In genomic region chr7:55565693-55566092, GRCh38 we compare ENCODE assay signal across 15 cellular contexts. TPM values are rescaled to one million over a fixed set of nuclear protein-coding genes. Genes with fewer than 3 reads are reported as not detected.
DNase-seq lines count a peak whose midpoint lies in the region; ATAC-seq and TF ChIP-seq lines count a peak whose summit lies in the region.
"Had no signal": no experiment of that assay in that cellular context is flagged by ENCODE, and none has a peak within 500 bp of the region (broad histone marks: within the 10 kb centered on the region; RNA-seq: fewer than 3 reads in every experiment).

No MANE protein-coding gene starts in this region.

- H3K4me1 Mint-ChIP-seq in activated CD8-positive, alpha-beta T cell treated with anti-CD3 and anti-CD28 coated beads for 36 hours (ENCODE audit: low read depth), result peaks cover 86% of the 10 kb centered on the region
- peaks cover 58% of the 10 kb centered on the region for H3K4me1 Mint-ChIP-seq in activated CD8-positive, alpha-beta T cell treated with anti-CD3 and anti-CD28 coated beads, Interleukin-2, amount 10 ng/mL, durations not matched to agents 7 days and 5 days (ENCODE audit: low read depth)
- H3K4me1 Mint-ChIP-seq in activated naive CD8-positive, alpha-beta T cell (ENCODE audit: low read depth), result peaks cover 84% of the 10 kb centered on the region
- H3K4me1 Mint-ChIP-seq in nephron progenitor cell, result peaks cover 32% of the 10 kb centered on the region

- H3K9me3 Mint-ChIP-seq in activated CD8-positive, alpha-beta T cell treated with anti-CD3 and anti-CD28 coated beads for 36 hours, result no peaks in the 10 kb centered on the region
- no peaks in the 10 kb centered on the region for H3K9me3 Mint-ChIP-seq in activated CD8-positive, alpha-beta T cell treated with anti-CD3 and anti-CD28 coated beads, Interleukin-2, amount 10 ng/mL, durations not matched to agents 7 days and 5 days (ENCODE audit: insufficient read depth)
- no peaks in the 10 kb centered on the region for H3K9me3 Mint-ChIP-seq in activated naive CD8-positive, alpha-beta T cell (ENCODE audit: low read depth)
- H3K9me3 Mint-ChIP-seq in nephron progenitor cell, result no peaks in the 10 kb centered on the region

- H3K4me1 ChIP-seq in psoas muscle (peaks cover 45% of the 10 kb centered on the region), right atrium auricular region (peaks cover 0 to 29% of the 10 kb centered on the region in 2 donors)

- peak overlapping the region; percentile 14 for H3K27ac ChIP-seq in psoas muscle
- no peak overlapping the region for H3K27ac ChIP-seq in right atrium auricular region
- H3K27ac ChIP-seq: esophagus squamous epithelium had no signal

- no peaks in the 10 kb centered on the region for H3K27me3 Mint-ChIP-seq in activated CD8-positive, alpha-beta T cell treated with anti-CD3 and anti-CD28 coated beads for 36 hours
- H3K27me3 Mint-ChIP-seq in activated CD8-positive, alpha-beta T cell treated with anti-CD3 and anti-CD28 coated beads, Interleukin-2, amount 10 ng/mL, durations not matched to agents 7 days and 5 days (ENCODE audit: low read depth), result no peaks in the 10 kb centered on the region
- no peaks in the 10 kb centered on the region for H3K27me3 Mint-ChIP-seq in activated naive CD8-positive, alpha-beta T cell
- H3K27me3 Mint-ChIP-seq in nephron progenitor cell (ENCODE audit: low read depth, poor library complexity), result peaks cover 3% of the 10 kb centered on the region

- H3K27me3 ChIP-seq in psoas muscle (ENCODE audit: insufficient read depth in 3 of 3, low read length in 2 of 3) (no peaks in the 10 kb centered on the region), right atrium auricular region (no peaks in the 10 kb centered on the region)
- H3K27me3 ChIP-seq: esophagus squamous epithelium had no signal

- peak overlapping the region; percentile 4 for H3K4me3 Mint-ChIP-seq in activated CD8-positive, alpha-beta T cell treated with anti-CD3 and anti-CD28 coated beads for 36 hours
- no peak overlapping the region for H3K4me3 Mint-ChIP-seq in activated CD8-positive, alpha-beta T cell treated with anti-CD3 and anti-CD28 coated beads, Interleukin-2, amount 10 ng/mL, durations not matched to agents 7 days and 5 days
- peak overlapping the region; percentile 11 for H3K4me3 Mint-ChIP-seq in activated naive CD8-positive, alpha-beta T cell
- no peak overlapping the region for H3K4me3 Mint-ChIP-seq in nephron progenitor cell

- 39 to 76% (median 48%) methylated on average over 3 of the region's 3 CpGs for WGBS in psoas muscle, 3 donors

- H3K36me3 Mint-ChIP-seq in activated CD8-positive, alpha-beta T cell treated with anti-CD3 and anti-CD28 coated beads for 36 hours (ENCODE audit: low read depth), result peaks cover 16% of the 10 kb centered on the region
- peaks cover 23% of the 10 kb centered on the region for H3K36me3 Mint-ChIP-seq in activated CD8-positive, alpha-beta T cell treated with anti-CD3 and anti-CD28 coated beads, Interleukin-2, amount 10 ng/mL, durations not matched to agents 7 days and 5 days (ENCODE audit: low read depth)
- H3K36me3 Mint-ChIP-seq in activated naive CD8-positive, alpha-beta T cell, result peaks cover 17% of the 10 kb centered on the region
- H3K36me3 Mint-ChIP-seq in nephron progenitor cell (ENCODE audit: low read depth), result peaks cover 31% of the 10 kb centered on the region

- H3K27ac Mint-ChIP-seq in activated CD8-positive, alpha-beta T cell treated with anti-CD3 and anti-CD28 coated beads for 36 hours, result peak overlapping the region; percentile 36
- H3K27ac Mint-ChIP-seq in activated CD8-positive, alpha-beta T cell treated with anti-CD3 and anti-CD28 coated beads, Interleukin-2, amount 10 ng/mL, durations not matched to agents 7 days and 5 days, result no peak overlapping the region
- peak overlapping the region; percentile 68 for H3K27ac Mint-ChIP-seq in activated naive CD8-positive, alpha-beta T cell
- H3K27ac Mint-ChIP-seq in nephron progenitor cell, result no peak overlapping the region

- H3K36me3 ChIP-seq in psoas muscle (ENCODE audit: insufficient read depth in 1 of 2, low read depth in 1 of 2) (no peaks in the 10 kb centered on the region), right atrium auricular region (no peaks in the 10 kb centered on the region)
- H3K36me3 ChIP-seq: esophagus squamous epithelium had no signal

- CTCF ChIA-PET in activated CD8-positive, alpha-beta T cell treated with anti-CD3 and anti-CD28 coated beads for 36 hours (lab: Charles Lee), result interaction anchor here (3.3 kb wide), 1 partner anchor 31 kb away, joined by 10 read pairs; no protein-coding TSS in a partner anchor
- CTCF ChIA-PET in activated CD8-positive, alpha-beta T cell treated with anti-CD3 and anti-CD28 coated beads, Interleukin-2, amount 10 ng/mL, durations not matched to agents 7 days and 5 days (lab: Charles Lee), result interaction anchor here (1.0 to 4.1 kb wide), 4 partner anchors 9 to 86 kb away, joined by 3 to 15 read pairs (median 4); no protein-coding TSS in a partner anchor

- DNase-seq in activated CD8-positive, alpha-beta T cell treated with anti-CD3 and anti-CD28 coated beads for 36 hours, result peak; percentile 28
- no peak for DNase-seq in activated CD8-positive, alpha-beta T cell treated with anti-CD3 and anti-CD28 coated beads, Interleukin-2, amount 10 ng/mL, durations not matched to agents 7 days and 5 days
- DNase-seq in Jurkat, Clone E6-1 (ENCODE audit: low read depth, low spot score), result peak; percentile 55
- DNase-seq in psoas muscle (no peak), nephron progenitor cell (no peak), right atrium auricular region (ENCODE audit: low spot score) (no peak)
- DNase-seq: AML-193; cerebellar nuclear complex; esophagus squamous epithelium; mesenchymal stem cell; NCI-H2171; posterior cingulate gyrus; stimulated activated CD4-positive, alpha-beta T cell treated with anti-CD3 and anti-CD28 coated beads, Interleukin-2, amount 100 ng/mL, for 24 hours had no signal

- no peak for ATAC-seq in activated CD8-positive, alpha-beta T cell treated with anti-CD3 and anti-CD28 coated beads for 36 hours
- no peak for ATAC-seq in activated CD8-positive, alpha-beta T cell treated with anti-CD3 and anti-CD28 coated beads, Interleukin-2, amount 10 ng/mL, durations not matched to agents 7 days and 5 days
- ATAC-seq in psoas muscle (no peak), HG02763 (IDR thresholded peaks at IDR 0.05; ENCODE audit: unreplicated experiment) (no peak)

- POLR2A ChIA-PET in activated CD8-positive, alpha-beta T cell treated with anti-CD3 and anti-CD28 coated beads for 36 hours (lab: Charles Lee), result interaction anchor here (11.2 kb wide), 1 partner anchor 32 kb away, joined by 163 read pairs; no protein-coding TSS in a partner anchor
- POLR2A ChIA-PET in activated CD8-positive, alpha-beta T cell treated with anti-CD3 and anti-CD28 coated beads, Interleukin-2, amount 10 ng/mL, durations not matched to agents 7 days and 5 days (lab: Charles Lee), result interaction anchor here (0.8 to 1.5 kb wide), 3 partner anchors 11 to 31 kb away, joined by 3 to 4 read pairs (median 4); no protein-coding TSS in a partner anchor

- TF ChIP-seq CTCF in activated CD8-positive, alpha-beta T cell treated with anti-CD3 and anti-CD28 coated beads for 36 hours (IDR thresholded peaks at IDR 0.05), result no peak
- TF ChIP-seq CTCF in psoas muscle (IDR thresholded peaks at IDR 0.05), result no peak
- TF ChIP-seq CTCF in nephron progenitor cell (IDR thresholded peaks at IDR 0.05), result no peak
- TF ChIP-seq CTCF in right atrium auricular region (IDR thresholded peaks at IDR 0.05), result no peak

- H3K9me3 ChIP-seq in psoas muscle, result no peaks in the 10 kb centered on the region
- no peaks in the 10 kb centered on the region for H3K9me3 ChIP-seq in right atrium auricular region
- H3K9me3 ChIP-seq: esophagus squamous epithelium had no signal

- no peak overlapping the region for H3K4me3 ChIP-seq in Jurkat, Clone E6-1 (ENCODE audit: low read length)
- H3K4me3 ChIP-seq in psoas muscle (no peak overlapping the region), right atrium auricular region (no peak overlapping the region)
- H3K4me3 ChIP-seq: esophagus squamous epithelium had no signal

- intact Hi-C loops in activated CD8-positive, alpha-beta T cell treated with anti-CD3 and anti-CD28 coated beads for 36 hours (cut with micrococcal nuclease), result loop anchor here (5.0 kb wide), 1 partner anchor 198 kb away; the partner anchor contains the start of gene LANCL2
- intact Hi-C loops in psoas muscle (cut with DNase I), result no loop called here

RNA-seq across cellular contexts. Expression of gene VOPP1, which starts 6.6 kb away (rescaled TPM):
- 10 to 100 TPM; 32.6 to 34.7 TPM for total RNA-seq in activated CD8-positive, alpha-beta T cell treated with anti-CD3 and anti-CD28 coated beads for 36 hours
- total RNA-seq in activated CD8-positive, alpha-beta T cell treated with anti-CD3 and anti-CD28 coated beads, Interleukin-2, amount 10 ng/mL, durations not matched to agents 7 days and 5 days, result 10 to 100 TPM; 44.5 to 45.3 TPM
- 44.1 TPM for polyA plus RNA-seq in Jurkat, Clone E6-1 (2012; ENCODE audit: insufficient read depth, insufficient read length)
- total RNA-seq in psoas muscle, result 10 to 100 TPM; 21.6 to 31.9 (median 30.5) TPM
- 10 to 100 TPM; 16.3 to 45.7 (median 19.5) TPM for polyA plus RNA-seq in psoas muscle
- total RNA-seq in right atrium auricular region, result 10 to 100 TPM; 21.4 to 24.1 TPM

Comparison
In these comparisons a context has a peak if more than half of its experiments do, and no peak if none do; other contexts are left out.
1. DNase-seq: peak in activated CD8-positive, alpha-beta T cell treated with anti-CD3 and anti-CD28 coated beads for 36 hours (single experiment) and Jurkat, Clone E6-1 (single experiment); none in activated CD8-positive, alpha-beta T cell treated with anti-CD3 and anti-CD28 coated beads, Interleukin-2, amount 10 ng/mL, durations not matched to agents 7 days and 5 days (single experiment), psoas muscle (0 of 2), nephron progenitor cell (single experiment) and right atrium auricular region (single experiment).
2. H3K27ac Mint-ChIP-seq: peak in activated CD8-positive, alpha-beta T cell treated with anti-CD3 and anti-CD28 coated beads for 36 hours (single experiment) and activated naive CD8-positive, alpha-beta T cell (single experiment); none in activated CD8-positive, alpha-beta T cell treated with anti-CD3 and anti-CD28 coated beads, Interleukin-2, amount 10 ng/mL, durations not matched to agents 7 days and 5 days (single experiment) and nephron progenitor cell (single experiment).
3. H3K4me3 Mint-ChIP-seq: peak in activated CD8-positive, alpha-beta T cell treated with anti-CD3 and anti-CD28 coated beads for 36 hours (single experiment) and activated naive CD8-positive, alpha-beta T cell (single experiment); none in activated CD8-positive, alpha-beta T cell treated with anti-CD3 and anti-CD28 coated beads, Interleukin-2, amount 10 ng/mL, durations not matched to agents 7 days and 5 days (single experiment) and nephron progenitor cell (single experiment).